Comparison of ENCODE assay signal across 18 cellular contexts in genomic region chr16:27473101-27473900, GRCh38.
"Had no signal": no experiment of that assay in that cellular context is flagged by ENCODE, and none has a peak within 500 bp of the region (broad histone marks: within the 10 kb centered on the region; RNA-seq: fewer than 3 reads in every experiment).

No MANE protein-coding gene starts in this region.

- H3K4me1 ChIP-seq: parathyroid adenoma had no signal

- H3K79me2 ChIP-seq: parathyroid adenoma had no signal

- H2AFZ ChIP-seq: parathyroid adenoma had no signal

- H3K27ac ChIP-seq: adrenal gland, parathyroid adenoma, SK-N-MC had no signal

- ATAC-seq: left colon; stimulated activated naive CD8-positive, alpha-beta T cell treated with anti-CD3 and anti-CD28 coated beads, Interleukin-15, Interleukin-2, amounts not matched to agents 100 U/mL and 50 U/mL, for 24 hours had no signal

- H3K27me3 Mint-ChIP-seq: naive B cell had no signal

- DNase-seq: activated CD4-positive, CD25-positive, alpha-beta regulatory T cell treated with anti-CD3 and anti-CD28 coated beads, Interleukin-2, amount 50 U/mL, for 72 hours; activated naive CD4-positive, alpha-beta T cell treated with anti-CD3 and anti-CD28 coated beads, Interleukin-2, amount 50 U/mL, for 16 hours; adrenal gland; caudate nucleus; cortex of kidney; effector CD4-positive, alpha-beta T cell; foreskin melanocyte; head of caudate nucleus; left colon; midbrain; naive B cell; stimulated activated CD4-positive, alpha-beta T cell treated with anti-CD3 and anti-CD28 coated beads, Interleukin-2, amount 100 ng/mL, for 48 hours; stimulated activated naive CD8-positive, alpha-beta T cell treated with anti-CD3 and anti-CD28 coated beads, Interleukin-15, Interleukin-2, amounts not matched to agents 100 U/mL and 50 U/mL, for 24 hours; T1000; trophoblast cell had no signal

- H3K9me3 Mint-ChIP-seq: naive B cell had no signal

- H3K4me3 ChIP-seq: adrenal gland, lung, SK-N-MC had no signal

- H3K27me3 ChIP-seq: adrenal gland had no signal

- H3K4me1 Mint-ChIP-seq: naive B cell had no signal

- H3K4me3 Mint-ChIP-seq: naive B cell had no signal

- H3K9me3 ChIP-seq: adrenal gland had no signal
